In genomic region chr1:185973645-185974044, GRCh38 we compare ENCODE assay signal across 13 cellular contexts.
DNase-seq lines count a peak whose midpoint lies in the region; ATAC-seq and TF ChIP-seq lines count a peak whose summit lies in the region.
"Had no signal": no experiment of that assay in that cellular context is flagged by ENCODE, and none has a peak within 500 bp of the region (broad histone marks: within the 10 kb centered on the region; RNA-seq: fewer than 3 reads in every experiment).

No MANE protein-coding gene starts in this region.

- H3K4me1 ChIP-seq in GM23248 (ENCODE audit: insufficient read depth) (peaks cover 62% of the 10 kb centered on the region), fibroblast of lung (ENCODE audit: control insufficient read depth, extremely low read depth, insufficient read depth, low read length) (peaks cover 6% of the 10 kb centered on the region)

- no peaks in the 10 kb centered on the region for H3K9me2 ChIP-seq in GM23248 (ENCODE audit: insufficient read depth)

- H3K36me3 ChIP-seq in GM23248 (ENCODE audit: low read depth) (no peaks in the 10 kb centered on the region), fibroblast of lung (ENCODE audit: control insufficient read depth, insufficient read depth, low read length) (no peaks in the 10 kb centered on the region)

- H3K4me2 ChIP-seq in GM23248 (ENCODE audit: unreplicated experiment) (peak overlapping the region; percentile 57), fibroblast of lung (ENCODE audit: extremely low read depth, insufficient read depth, low read length) (peak overlapping the region; percentile 62)

- H3K9ac ChIP-seq in GM23248 (peak overlapping the region; percentile 4; the same call in 1 of the 2 replicates), fibroblast of lung (ENCODE audit: insufficient read depth, low read length) (no peak overlapping the region)

- no peaks in the 10 kb centered on the region for H3K9me3 ChIP-seq in GM23248 (ENCODE audit: low read depth)
- no peaks in the 10 kb centered on the region for H3K9me3 ChIP-seq in fibroblast of lung (ENCODE audit: control insufficient read depth, insufficient read depth, low read depth, low read length)

- no peak overlapping the region for H2AFZ ChIP-seq in GM23248
- no peak overlapping the region for H2AFZ ChIP-seq in fibroblast of lung (ENCODE audit: low read length)

- H3K27me3 ChIP-seq in GM23248 (replicated peaks; ENCODE audit: insufficient read depth) (no peaks in the 10 kb centered on the region), fibroblast of lung (ENCODE audit: control insufficient read depth, insufficient read depth, low read length) (no peaks in the 10 kb centered on the region)

- ATAC-seq in SK-N-SH treated with all-trans-retinoic acid at 6 μM for 48 hours, result peak; percentile 75
- ATAC-seq: GM12878 had no signal

- in situ Hi-C loops in GM23248 (cut with MboI), result no loop called here

- no peaks in the 10 kb centered on the region for H3K79me2 ChIP-seq in GM23248 (ENCODE audit: insufficient read depth)
- no peaks in the 10 kb centered on the region for H3K79me2 ChIP-seq in fibroblast of lung (ENCODE audit: control insufficient read depth, insufficient read depth, low read length)

- no peaks in the 10 kb centered on the region for H4K20me1 ChIP-seq in GM23248 (ENCODE audit: insufficient read depth)
- H4K20me1 ChIP-seq in fibroblast of lung (ENCODE audit: control insufficient read depth, extremely low read depth, insufficient read depth, low read length), result no peaks in the 10 kb centered on the region

- H3K4me3 ChIP-seq in GM23248, result peak overlapping the region; percentile 23
- H3K4me3 ChIP-seq in fibroblast of lung (replicated peaks in 1 of 4; ENCODE audit: control extremely low read depth in 1 of 4, insufficient read depth in 1 of 4, low read depth in 3 of 4, low read length in 4 of 4), result no peak overlapping the region
- H3K4me3 ChIP-seq: GM12878 had no signal

- WGBS in GM23248 (ENCODE audit: low coverage in 1 of 2, low lambda C conversion rate in 2 of 2, missing lambda C conversion rate in 2 of 2), 2 experiments, result 3% methylated on average over 1 of the region's 1 CpG

- H3K27ac ChIP-seq in GM23248 (peak overlapping the region; percentile 64), fibroblast of lung (ENCODE audit: insufficient read depth, low read length) (no peak overlapping the region)

- H3F3A ChIP-seq in GM23248 (ENCODE audit: insufficient read depth), result peaks cover 52% of the 10 kb centered on the region

- TF ChIP-seq CTCF in fibroblast of lung (conservative IDR thresholded peaks at IDR 0.05 in 1 of 2, IDR thresholded peaks at IDR 0.05 in 1 of 2; ENCODE audit: low read depth in 1 of 2, low read length in 2 of 2), result no peak

- DNase-seq in GM23248, result peak; percentile 94
- peak; percentile 92 to 98 for DNase-seq in fibroblast of lung (ENCODE audit: low read depth in 2 of 2)
- peak; percentile 82 for DNase-seq in smooth muscle cell of the brain vasculature (ENCODE audit: low read depth, low spot score)
- DNase-seq in NCI-H345 (lab: John Stamatoyannopoulos, UW), result no peak
- DNase-seq in activated naive CD4-positive, alpha-beta T cell treated with anti-CD3 and anti-CD28 coated beads, Interleukin-2, amount 50 U/mL, for 16 hours, result no peak
- DNase-seq in NCI-H446 (lab: John Stamatoyannopoulos, UW), result no peak
- DNase-seq: activated CD4-positive, alpha-beta memory T cell treated with anti-CD3 and anti-CD28 coated beads for 36 hours; activated naive CD4-positive, alpha-beta T cell treated with anti-CD3 and anti-CD28 coated beads for 36 hours; hypothalamus; NK-92 treated with Interleukin-12 subunit alpha and Interleukin-12 subunit beta, amount 100 ng/mL, for 24 hours; T-helper 1 cell had no signal

TF ChIP-seq in SK-N-SH treated with all-trans-retinoic acid at 6 μM for 48 hours, 23 proteins besides CTCF, POLR2A, EP300 and RAD21 (continues in another document):
- TF ChIP-seq ZFP30 (CRISPR knock-in tag; IDR thresholded peaks at IDR 0.05), result no peak
- TF ChIP-seq CREB5 (CRISPR knock-in tag; IDR thresholded peaks at IDR 0.05; ENCODE audit: low read depth), result no peak
- no peak for TF ChIP-seq ZNF70 (CRISPR knock-in tag; IDR thresholded peaks at IDR 0.05)
- TF ChIP-seq ISL1 (CRISPR knock-in tag; IDR thresholded peaks at IDR 0.05), result no peak
- no peak for TF ChIP-seq ZC3H10 (CRISPR knock-in tag; IDR thresholded peaks at IDR 0.05)
- no peak for TF ChIP-seq PPARA (CRISPR knock-in tag; IDR thresholded peaks at IDR 0.05; ENCODE audit: borderline replicate concordance)
- TF ChIP-seq BACH2 (CRISPR knock-in tag; IDR thresholded peaks at IDR 0.05; ENCODE audit: borderline replicate concordance), result no peak
- no peak for TF ChIP-seq ZNF8 (CRISPR knock-in tag; IDR thresholded peaks at IDR 0.05)
- TF ChIP-seq OSR1 (CRISPR knock-in tag; IDR thresholded peaks at IDR 0.05), result no peak
- no peak for TF ChIP-seq GLIS3 (CRISPR knock-in tag; IDR thresholded peaks at IDR 0.05)
- no peak for TF ChIP-seq CSDC2 (CRISPR knock-in tag; IDR thresholded peaks at IDR 0.05)
- TF ChIP-seq TCF4 (CRISPR knock-in tag; IDR thresholded peaks at IDR 0.05; ENCODE audit: borderline replicate concordance), result no peak
- TF ChIP-seq CSRNP3 (CRISPR knock-in tag; IDR thresholded peaks at IDR 0.05), result no peak
- TF ChIP-seq TSHZ2 (CRISPR knock-in tag; IDR thresholded peaks at IDR 0.05), result no peak
- no peak; the same call in 1 of the 2 replicates for TF ChIP-seq POU6F1 (CRISPR knock-in tag; IDR thresholded peaks at IDR 0.05; ENCODE audit: borderline replicate concordance, low read depth)
- no peak for TF ChIP-seq ZNF565 (CRISPR knock-in tag; conservative IDR thresholded peaks at IDR 0.05; ENCODE audit: low read depth)
- TF ChIP-seq RARB (CRISPR knock-in tag; IDR thresholded peaks at IDR 0.05), result no peak

Comparison
In these comparisons a context has a peak if more than half of its experiments do, and no peak if none do; other contexts are left out.
1. DNase-seq: peak in GM23248 (single experiment), fibroblast of lung (2 of 2) and smooth muscle cell of the brain vasculature (single experiment); none in NCI-H345 (single experiment), activated naive CD4-positive, alpha-beta T cell treated with anti-CD3 and anti-CD28 coated beads, Interleukin-2, amount 50 U/mL, for 16 hours (single experiment) and NCI-H446 (0 of 2).